1 cellular context compared by ENCODE assay signal in genomic region chr22:35629406-35630234, GRCh38.
A peak's percentile ranks its signal among the peaks of the same experiment; 100 is the strongest.
TF ChIP-seq lines count a peak whose summit lies in the region.

No MANE protein-coding gene starts in this region.

TF ChIP-seq in GM23338, 12 proteins besides CTCF, POLR2A, EP300 and RAD21:
- TF ChIP-seq ZNF462 (CRISPR knock-in tag; IDR thresholded peaks at IDR 0.05) (0 out of 2 replicates have a peak, but pooled peaks have one; percentile 38), JUNB (IDR thresholded peaks at IDR 0.05; ENCODE audit: unreplicated experiment) (no peak)
